In the genomic region with DNA sequence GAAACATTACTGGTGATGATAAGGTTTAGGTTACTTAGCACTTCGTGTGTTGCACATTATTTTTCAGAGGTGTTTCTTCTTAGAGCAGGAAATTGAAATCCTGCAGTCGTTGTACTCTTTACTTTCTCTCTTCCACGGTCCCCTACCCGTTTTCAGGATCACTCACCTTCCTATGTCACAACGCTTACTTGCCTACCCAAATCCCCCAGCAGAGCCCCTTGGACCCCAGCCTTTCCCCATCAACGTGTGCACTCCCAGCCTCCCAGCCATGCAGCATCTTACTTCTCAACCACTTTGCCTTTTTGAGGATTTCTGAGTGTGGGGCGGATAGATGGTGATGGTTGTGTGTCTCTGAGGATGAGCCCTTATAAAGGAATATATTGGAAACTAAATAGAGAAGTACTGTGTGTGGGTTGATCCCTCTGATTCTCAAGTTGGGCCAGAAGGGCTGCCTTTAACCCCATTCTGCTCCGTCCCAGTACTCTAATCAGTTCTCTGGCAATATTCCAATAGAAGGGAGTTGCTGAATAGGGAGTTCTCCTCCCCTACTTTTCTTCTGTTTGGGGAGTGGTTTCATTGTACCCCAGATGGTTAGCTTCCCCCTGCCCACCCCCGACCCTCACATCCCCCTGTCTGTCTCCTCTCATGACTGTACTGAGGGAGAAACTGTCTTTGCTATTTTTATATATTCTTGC, we compare ENCODE assay signal across 9 cellular contexts. TPM values are rescaled to one million over a fixed set of nuclear protein-coding genes. Genes with fewer than 3 reads are reported as not detected.
DNase-seq lines count a peak whose midpoint lies in the region; ATAC-seq and TF ChIP-seq lines count a peak whose summit lies in the region.
"Had no signal": no experiment of that assay in that cellular context is flagged by ENCODE, and none has a peak within 500 bp of the region (broad histone marks: within the 10 kb centered on the region; RNA-seq: fewer than 3 reads in every experiment).

No MANE protein-coding gene starts in this region.

- H3K4me1 Mint-ChIP-seq in activated CD8-positive, alpha-beta memory T cell treated with anti-CD3 and anti-CD28 coated beads, Interleukin-2, amount 10 ng/mL, durations not matched to agents 7 days and 5 days, result peaks cover 20% of the 10 kb centered on the region
- peaks cover 11% of the 10 kb centered on the region for H3K4me1 Mint-ChIP-seq in MCF 10A (ENCODE audit: insufficient read depth, unreplicated experiment)

- H3K9me3 Mint-ChIP-seq in activated CD8-positive, alpha-beta memory T cell treated with anti-CD3 and anti-CD28 coated beads, Interleukin-2, amount 10 ng/mL, durations not matched to agents 7 days and 5 days (ENCODE audit: low read depth), result no peaks in the 10 kb centered on the region
- H3K9me3 Mint-ChIP-seq in MCF 10A (ENCODE audit: unreplicated experiment), result no peaks in the 10 kb centered on the region

- TF ChIP-seq POLR2A in right lobe of liver (IDR thresholded peaks at IDR 0.05) (no peak), upper lobe of left lung (IDR thresholded peaks at IDR 0.05) (no peak)

- H3K9me3 ChIP-seq in right lobe of liver (no peaks in the 10 kb centered on the region), upper lobe of left lung (no peaks in the 10 kb centered on the region)

- TF ChIP-seq CTCF in MCF 10A (IDR thresholded peaks at IDR 0.05; ENCODE audit: unreplicated experiment), result no peak
- TF ChIP-seq CTCF in right lobe of liver (IDR thresholded peaks at IDR 0.05), result no peak
- no peak for TF ChIP-seq CTCF in upper lobe of left lung (IDR thresholded peaks at IDR 0.05)

- no peaks in the 10 kb centered on the region for H3K4me1 ChIP-seq in right lobe of liver
- H3K4me1 ChIP-seq in upper lobe of left lung, result peaks cover 0 to 11% (median 2%) of the 10 kb centered on the region in 4 donors

- CTCF ChIA-PET in activated CD8-positive, alpha-beta memory T cell treated with anti-CD3 and anti-CD28 coated beads, Interleukin-2, amount 10 ng/mL, durations not matched to agents 7 days and 5 days (lab: Charles Lee), result no interaction called here
- CTCF ChIA-PET in MCF 10A (lab: Yijun Ruan, JAX), result no interaction called here

- peak overlapping the region; percentile 70 for H3K4me3 Mint-ChIP-seq in activated CD8-positive, alpha-beta memory T cell treated with anti-CD3 and anti-CD28 coated beads, Interleukin-2, amount 10 ng/mL, durations not matched to agents 7 days and 5 days
- H3K4me3 Mint-ChIP-seq in MCF 10A (ENCODE audit: unreplicated experiment), result peak overlapping the region; percentile 66

- no peak for TF ChIP-seq EP300 in upper lobe of left lung (IDR thresholded peaks at IDR 0.05)

- POLR2A ChIA-PET in MCF 10A (lab: Yijun Ruan, JAX), result interaction anchor here (1.3 to 1.8 kb wide), 5 partner anchors 9 to 111 kb away, joined by 4 to 6 read pairs (median 4); no protein-coding TSS in a partner anchor

- intact Hi-C loops in MCF 10A (cut with micrococcal nuclease), result no loop called here
- intact Hi-C loops in right lobe of liver (cut with DNase I), result no loop called here

- TSS peak; percentile 10 for BruUV-seq in MCF 10A (replicated peaks; lab: Mats Ljungman, UMichigan)

- H3K36me3 ChIP-seq in right lobe of liver (no peaks in the 10 kb centered on the region), upper lobe of left lung (no peaks in the 10 kb centered on the region)

- H3K4me3 ChIP-seq in right lobe of liver, result peak overlapping the region; percentile 44 to 60 (median 58)
- H3K4me3 ChIP-seq in upper lobe of left lung, result peak overlapping the region in 3 of 4 donors; percentile 46 to 58 (median 54)
- H3K4me3 ChIP-seq: K562 had no signal

- peaks cover 2% of the 10 kb centered on the region for H3K36me3 Mint-ChIP-seq in activated CD8-positive, alpha-beta memory T cell treated with anti-CD3 and anti-CD28 coated beads, Interleukin-2, amount 10 ng/mL, durations not matched to agents 7 days and 5 days
- no peaks in the 10 kb centered on the region for H3K36me3 Mint-ChIP-seq in MCF 10A (ENCODE audit: insufficient read depth, unreplicated experiment)

- H3K27ac ChIP-seq in right lobe of liver (peak overlapping the region; percentile 75 to 86 (median 85)), upper lobe of left lung (peak overlapping the region; percentile 87 to 92 (median 89))

- H3K27me3 Mint-ChIP-seq in activated CD8-positive, alpha-beta memory T cell treated with anti-CD3 and anti-CD28 coated beads, Interleukin-2, amount 10 ng/mL, durations not matched to agents 7 days and 5 days, result peaks cover 3% of the 10 kb centered on the region
- peaks cover 38% of the 10 kb centered on the region for H3K27me3 Mint-ChIP-seq in MCF 10A (ENCODE audit: insufficient read depth, unreplicated experiment)

- no peak overlapping the region for H3K27ac Mint-ChIP-seq in activated CD8-positive, alpha-beta memory T cell treated with anti-CD3 and anti-CD28 coated beads, Interleukin-2, amount 10 ng/mL, durations not matched to agents 7 days and 5 days
- H3K27ac Mint-ChIP-seq in MCF 10A (ENCODE audit: low read depth, unreplicated experiment), result peak overlapping the region; percentile 24

- ATAC-seq in activated CD8-positive, alpha-beta memory T cell treated with anti-CD3 and anti-CD28 coated beads, Interleukin-2, amount 10 ng/mL, durations not matched to agents 7 days and 5 days, result no peak
- ATAC-seq in right lobe of liver (peak in 2 of 4 donors; percentile 16 to 35), upper lobe of left lung (ENCODE audit: low FRiP score in 2 of 2) (no peak)
- ATAC-seq: K562 had no signal

- 26% methylated on average over 7 of the region's 9 CpGs for WGBS in right lobe of liver (ENCODE audit: insufficient coverage, low coverage, low lambda C conversion rate, missing lambda C conversion rate)
- WGBS in upper lobe of left lung, 2 donors, result 21 to 42% methylated on average over 9 of the region's 9 CpGs

- H3K27me3 ChIP-seq in right lobe of liver (no peaks in the 10 kb centered on the region), upper lobe of left lung (no peaks in the 10 kb centered on the region)

- no peak for DNase-seq in activated CD8-positive, alpha-beta memory T cell treated with anti-CD3 and anti-CD28 coated beads, Interleukin-2, amount 10 ng/mL, durations not matched to agents 7 days and 5 days
- no peak for DNase-seq in activated CD8-positive, alpha-beta memory T cell treated with anti-CD3 and anti-CD28 coated beads, Interleukin-2, amount 50 U/mL, for 48 hours
- DNase-seq in MCF 10A (ENCODE audit: unreplicated experiment) (peak; percentile 18), right lobe of liver (no peak), upper lobe of left lung (no peak), retina (no peak)
- DNase-seq in activated effector memory CD4-positive, alpha-beta T cell treated with anti-CD3 and anti-CD28 coated beads, Interleukin-2, amount 50 U/mL, for 16 hours, result no peak
- DNase-seq in NK-92 treated with Interleukin-12 subunit alpha and Interleukin-12 subunit beta, amount 100 ng/mL, for 24 hours (lab: John Stamatoyannopoulos, UW), result no peak

RNA-seq across cellular contexts. Expression of a gene that starts 1.6 kb away (rescaled TPM):
- total RNA-seq in activated CD8-positive, alpha-beta memory T cell treated with anti-CD3 and anti-CD28 coated beads, Interleukin-2, amount 10 ng/mL, durations not matched to agents 7 days and 5 days, result 1 to 10 TPM; 3.2 to 3.8 TPM
- total RNA-seq in MCF 10A (2022) (12.1 and 15.6 TPM in 2 replicates), right lobe of liver (10 to 100 TPM in 4 of 6 experiments, 1 to 10 TPM in 2; 6.3 to 13.8 (median 11.8) TPM), upper lobe of left lung (10 to 100 TPM; 12.7 to 21.2 (median 17.1) TPM)

RNA-seq across cellular contexts. Expression of a gene that starts 49.8 kb away (rescaled TPM):
- not detected for total RNA-seq in activated CD8-positive, alpha-beta memory T cell treated with anti-CD3 and anti-CD28 coated beads, Interleukin-2, amount 10 ng/mL, durations not matched to agents 7 days and 5 days
- total RNA-seq in MCF 10A (2022) (not detected in 2 replicates), right lobe of liver (not detected), upper lobe of left lung (1 to 10 TPM in 1 of 6 donors, under 1 TPM in 2, not detected in 3; 0.13 to 2.0 (median 0.33) TPM)
- total RNA-seq: K562 had no signal

RNA-seq across cellular contexts. Expression of a gene that starts 51.7 kb away (rescaled TPM):
- total RNA-seq in activated CD8-positive, alpha-beta memory T cell treated with anti-CD3 and anti-CD28 coated beads, Interleukin-2, amount 10 ng/mL, durations not matched to agents 7 days and 5 days, result 10 to 100 TPM; 37.1 to 57.2 TPM
- total RNA-seq in MCF 10A (2022) (115 and 124 TPM in 2 replicates), right lobe of liver (100 to 1,000 TPM in 2 of 6 experiments, 10 to 100 TPM in 3, 1 to 10 TPM in 1; 7.4 to 118 (median 60.3) TPM), upper lobe of left lung (1,000 to 10,000 TPM in 1 of 6 donors, 100 to 1,000 TPM in 5; 309 to 1,061 (median 406) TPM)
